ENCODE assay signal across 21 cellular contexts in genomic region chr11:107716884-107717532, GRCh38. TPM values are rescaled to one million over a fixed set of nuclear protein-coding genes. Genes with fewer than 3 reads are reported as not detected.
"Had no signal": no experiment of that assay in that cellular context is flagged by ENCODE, and none has a peak within 500 bp of the region (broad histone marks: within the 10 kb centered on the region; RNA-seq: fewer than 3 reads in every experiment).

No MANE protein-coding gene starts in this region.

- H3K27ac ChIP-seq: coronary artery, gastroesophageal sphincter, hepatocyte, neutrophil, tibial nerve had no signal

- H3K79me2 ChIP-seq: hepatocyte had no signal

- H3K4me1 Mint-ChIP-seq: naive thymus-derived CD8-positive, alpha-beta T cell; stimulated activated naive B cell treated with anti-CD40 and anti-IgM and Interleukin-4, amounts not matched to agents 10 μg/mL and 1 μg/mL and 100 μg/mL, for 72 hours had no signal

- H3K9me3 ChIP-seq: gastroesophageal sphincter, mucosa of descending colon, neutrophil, tibial nerve had no signal

- H3K9me3 Mint-ChIP-seq: activated CD8-positive, alpha-beta T cell treated with anti-CD3 and anti-CD28 coated beads for 36 hours had no signal

- H3K27ac Mint-ChIP-seq: activated CD8-positive, alpha-beta T cell treated with anti-CD3 and anti-CD28 coated beads for 36 hours; naive thymus-derived CD8-positive, alpha-beta T cell; progenitor cell of endocrine pancreas; stimulated activated naive B cell treated with anti-CD40 and anti-IgM and Interleukin-4, amounts not matched to agents 10 μg/mL and 1 μg/mL and 100 μg/mL, for 72 hours had no signal

- H3K4me3 ChIP-seq: coronary artery, gastroesophageal sphincter, hepatocyte, mucosa of descending colon, tibial nerve had no signal

- H2AFZ ChIP-seq: hepatocyte had no signal

- H3K27me3 ChIP-seq: gastroesophageal sphincter, hepatocyte, tibial nerve had no signal

- DNase-seq: activated CD4-positive, alpha-beta T cell treated with anti-CD3 and anti-CD28 coated beads for 1 hour; activated CD8-positive, alpha-beta memory T cell treated with anti-CD3 and anti-CD28 coated beads, Interleukin-2, amount 50 U/mL, for 4 hours; activated CD8-positive, alpha-beta T cell treated with anti-CD3 and anti-CD28 coated beads for 36 hours; aorta; caudate nucleus; effector CD4-positive, alpha-beta T cell; left colon; mucosa of descending colon; naive thymus-derived CD8-positive, alpha-beta T cell; stimulated activated CD4-positive, alpha-beta T cell treated with anti-CD3 and anti-CD28 coated beads, Interleukin-2, amount 100 ng/mL, for 24 hours; stimulated activated naive B cell treated with anti-CD40 and anti-IgM and Interleukin-4, amounts not matched to agents 10 μg/mL and 1 μg/mL and 100 μg/mL, for 72 hours had no signal

- H3K4me2 ChIP-seq: hepatocyte had no signal

- H3K36me3 ChIP-seq: gastroesophageal sphincter, neutrophil, tibial nerve had no signal

- H3K36me3 Mint-ChIP-seq: naive thymus-derived CD8-positive, alpha-beta T cell; stimulated activated naive B cell treated with anti-CD40 and anti-IgM and Interleukin-4, amounts not matched to agents 10 μg/mL and 1 μg/mL and 100 μg/mL, for 72 hours had no signal

- H3K4me3 Mint-ChIP-seq: activated CD8-positive, alpha-beta T cell treated with anti-CD3 and anti-CD28 coated beads for 36 hours; naive thymus-derived CD8-positive, alpha-beta T cell; stimulated activated naive B cell treated with anti-CD40 and anti-IgM and Interleukin-4, amounts not matched to agents 10 μg/mL and 1 μg/mL and 100 μg/mL, for 72 hours had no signal

RNA-seq across cellular contexts. Expression of gene SLN, which starts 5.2 kb away (rescaled TPM):
- total RNA-seq: activated CD8-positive, alpha-beta T cell treated with anti-CD3 and anti-CD28 coated beads for 36 hours; fibroblast of lung; left colon; naive thymus-derived CD8-positive, alpha-beta T cell; progenitor cell of endocrine pancreas; sciatic nerve; subcutaneous adipose tissue; T-helper 2 cell treated with Interferon-gamma antibody and Interleukin-4, amounts not matched to agents 100 ng/mL and 5 ng/mL, for 36 hours had no signal
